11 cellular contexts compared by ENCODE assay signal in the genomic region with DNA sequence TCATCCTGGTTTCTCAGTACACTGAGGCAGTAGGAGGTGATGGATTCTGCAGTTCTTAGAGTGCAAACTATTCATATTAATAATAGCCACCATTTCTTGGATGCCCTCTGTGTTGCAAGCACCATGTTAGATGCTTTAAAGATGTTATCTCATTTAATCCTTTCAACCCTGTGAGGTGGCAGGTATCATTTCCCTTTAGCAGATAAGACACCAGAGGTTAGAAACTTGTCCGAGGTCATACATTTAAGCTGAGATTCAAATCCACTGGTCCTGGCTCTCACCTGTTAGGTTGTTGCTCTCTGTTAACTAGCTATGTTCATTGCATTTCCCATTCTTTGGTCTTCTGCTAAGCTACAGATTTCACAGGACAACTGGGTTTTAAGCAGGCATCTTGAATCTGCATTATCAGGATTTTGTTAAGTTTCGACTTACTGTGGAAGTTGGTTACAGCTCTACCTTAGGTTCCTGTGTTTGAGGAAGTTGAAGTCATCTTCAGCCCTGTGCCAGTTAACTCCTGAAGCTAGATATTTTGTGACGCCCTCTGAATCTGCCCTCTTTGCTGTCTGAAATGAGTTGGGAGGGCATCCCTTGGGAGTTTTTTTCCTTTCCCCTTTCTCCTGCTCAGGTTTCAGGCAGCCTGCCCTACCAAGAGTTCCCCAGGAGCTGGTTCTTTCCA. TPM values are rescaled to one million over a fixed set of nuclear protein-coding genes. Genes with fewer than 3 reads are reported as not detected.
A peak's percentile ranks its signal among the peaks of the same experiment; 100 is the strongest.
DNase-seq lines count a peak whose midpoint lies in the region; ATAC-seq lines count a peak whose summit lies in the region.
"Had no signal": no experiment of that assay in that cellular context is flagged by ENCODE, and none has a peak within 500 bp of the region (broad histone marks: within the 10 kb centered on the region; RNA-seq: fewer than 3 reads in every experiment).

No MANE protein-coding gene starts in this region.

- no peaks in the 10 kb centered on the region for H3K9me3 ChIP-seq in mesenchymal stem cell (ENCODE audit: control insufficient read depth, low read length)

- DNase-seq in activated naive CD4-positive, alpha-beta T cell treated with Interleukin-2 at 50 U/mL for 16 hours: no peak
- DNase-seq in activated T-helper 1 cell treated with anti-CD3 and anti-CD28 coated beads, Interleukin-12 subunit alpha, Interleukin-12 subunit beta, Interleukin-2, Interleukin-4 antibody, amounts not matched to agents 30 ng/mL and 10 ng/mL and 1 ng/mL, durations not matched to agents 14 hours and 24 hours and 36 hours (ENCODE audit: low spot score): no peak
- DNase-seq in mesenchymal stem cell: no peak
- no peak for DNase-seq in stimulated activated naive CD4-positive, alpha-beta T cell treated with Interleukin-2 at 50 U/mL for 16 hours (lab: John Stamatoyannopoulos, UW)
- DNase-seq in G401 (ENCODE audit: low spot score): no peak
- no peak for DNase-seq in DMS53 (lab: John Stamatoyannopoulos, UW)
- DNase-seq: EL; NCI-H510A; stimulated activated CD4-positive, alpha-beta T cell treated with anti-CD3 and anti-CD28 coated beads, Interleukin-2, amount 100 ng/mL, for 24 hours had no signal

- intact Hi-C loops in activated T-helper 1 cell treated with anti-CD3 and anti-CD28 coated beads, Interleukin-12 subunit alpha, Interleukin-12 subunit beta, Interleukin-2, Interleukin-4 antibody, amounts not matched to agents 30 ng/mL and 10 ng/mL and 1 ng/mL, durations not matched to agents 14 hours and 24 hours and 36 hours (cut with micrococcal nuclease): loop anchor here (10.0 kb wide), 4 partner anchors 177 to 1783 kb away; partner anchors contain the start of genes AKAP13, HDGFL3 and ZNF592

- H3K4me2 ChIP-seq in mesenchymal stem cell (ENCODE audit: low read length, poor library complexity, severe bottlenecking): no peak overlapping the region

- H2BK120ac ChIP-seq in mesenchymal stem cell (ENCODE audit: low read depth, low read length): no peak overlapping the region

- no peak overlapping the region for H2AK5ac ChIP-seq in mesenchymal stem cell (ENCODE audit: low read length, severe bottlenecking)

- H3K27ac Mint-ChIP-seq in activated naive CD4-positive, alpha-beta T cell treated with anti-CD3 and anti-CD28 coated beads, Interleukin-2, amount 50 U/mL, for 24 hours: peak overlapping the region; percentile 82
- H3K27ac Mint-ChIP-seq in activated T-helper 1 cell treated with anti-CD3 and anti-CD28 coated beads, Interleukin-12 subunit alpha, Interleukin-12 subunit beta, Interleukin-2, Interleukin-4 antibody, amounts not matched to agents 30 ng/mL and 10 ng/mL and 1 ng/mL, durations not matched to agents 14 hours and 24 hours and 36 hours: peak overlapping the region; percentile 38

- no peak overlapping the region for H2AFZ ChIP-seq in mesenchymal stem cell (ENCODE audit: low read depth, low read length)

- in situ Hi-C loops in G401 (cut with HindIII; ENCODE audit: low sequenced_read_pairs): no loop called here

- H3K79me1 ChIP-seq in mesenchymal stem cell (replicated peaks; ENCODE audit: low read length, poor library complexity, severe bottlenecking): peaks cover 19% of the 10 kb centered on the region

- no peaks in the 10 kb centered on the region for H3K27me3 ChIP-seq in mesenchymal stem cell (ENCODE audit: control insufficient read depth in 1 of 2, insufficient read depth in 1 of 2, low read length in 2 of 2)

- no peak overlapping the region for H2BK5ac ChIP-seq in mesenchymal stem cell (ENCODE audit: low read depth, low read length, poor library complexity, severe bottlenecking)

- H3K4me3 ChIP-seq in mesenchymal stem cell (ENCODE audit: insufficient read depth in 1 of 2, low read depth in 1 of 2, low read length in 2 of 2): no peak overlapping the region

- no peak overlapping the region for H4K91ac ChIP-seq in mesenchymal stem cell (ENCODE audit: low read length)

- H4K8ac ChIP-seq in mesenchymal stem cell (ENCODE audit: low read length): no peak overlapping the region

- peaks cover 90% of the 10 kb centered on the region for H3K4me1 Mint-ChIP-seq in activated naive CD4-positive, alpha-beta T cell treated with anti-CD3 and anti-CD28 coated beads, Interleukin-2, amount 50 U/mL, for 24 hours
- H3K4me1 Mint-ChIP-seq in activated T-helper 1 cell treated with anti-CD3 and anti-CD28 coated beads, Interleukin-12 subunit alpha, Interleukin-12 subunit beta, Interleukin-2, Interleukin-4 antibody, amounts not matched to agents 30 ng/mL and 10 ng/mL and 1 ng/mL, durations not matched to agents 14 hours and 24 hours and 36 hours (ENCODE audit: low read depth): peaks cover 76% of the 10 kb centered on the region

- no peaks in the 10 kb centered on the region for H3K36me3 ChIP-seq in mesenchymal stem cell (ENCODE audit: control insufficient read depth in 1 of 2, insufficient read depth in 2 of 2, low read depth in 1 of 2, low read length in 2 of 2)

- no peaks in the 10 kb centered on the region for H3K27me3 Mint-ChIP-seq in activated naive CD4-positive, alpha-beta T cell treated with anti-CD3 and anti-CD28 coated beads, Interleukin-2, amount 50 U/mL, for 24 hours
- peaks cover 2% of the 10 kb centered on the region for H3K27me3 Mint-ChIP-seq in activated T-helper 1 cell treated with anti-CD3 and anti-CD28 coated beads, Interleukin-12 subunit alpha, Interleukin-12 subunit beta, Interleukin-2, Interleukin-4 antibody, amounts not matched to agents 30 ng/mL and 10 ng/mL and 1 ng/mL, durations not matched to agents 14 hours and 24 hours and 36 hours (ENCODE audit: insufficient read depth)

- H3K27ac ChIP-seq in mesenchymal stem cell (ENCODE audit: low read length, poor library complexity, severe bottlenecking): no peak overlapping the region

- H3K4ac ChIP-seq in mesenchymal stem cell (ENCODE audit: low read depth in 1 of 2, low read length in 2 of 2): no peak overlapping the region

- 97% methylated on average over 3 of the region's 3 CpGs for WGBS in mesenchymal stem cell

- H2BK12ac ChIP-seq in mesenchymal stem cell (ENCODE audit: low read length in 2 of 2): no peak overlapping the region

- peak overlapping the region; percentile 69 for H3K4me3 Mint-ChIP-seq in activated naive CD4-positive, alpha-beta T cell treated with anti-CD3 and anti-CD28 coated beads, Interleukin-2, amount 50 U/mL, for 24 hours
- peak overlapping the region; percentile 54 for H3K4me3 Mint-ChIP-seq in activated T-helper 1 cell treated with anti-CD3 and anti-CD28 coated beads, Interleukin-12 subunit alpha, Interleukin-12 subunit beta, Interleukin-2, Interleukin-4 antibody, amounts not matched to agents 30 ng/mL and 10 ng/mL and 1 ng/mL, durations not matched to agents 14 hours and 24 hours and 36 hours

- peak; percentile 46 for ATAC-seq in HG02852 (IDR thresholded peaks at IDR 0.05; ENCODE audit: unreplicated experiment)

- no peaks in the 10 kb centered on the region for H3K36me3 Mint-ChIP-seq in activated naive CD4-positive, alpha-beta T cell treated with anti-CD3 and anti-CD28 coated beads, Interleukin-2, amount 50 U/mL, for 24 hours
- peaks cover 3% of the 10 kb centered on the region for H3K36me3 Mint-ChIP-seq in activated T-helper 1 cell treated with anti-CD3 and anti-CD28 coated beads, Interleukin-12 subunit alpha, Interleukin-12 subunit beta, Interleukin-2, Interleukin-4 antibody, amounts not matched to agents 30 ng/mL and 10 ng/mL and 1 ng/mL, durations not matched to agents 14 hours and 24 hours and 36 hours (ENCODE audit: low read depth)

- no peak overlapping the region for H3K9ac ChIP-seq in mesenchymal stem cell (ENCODE audit: low read length)

- no peak overlapping the region for H3K14ac ChIP-seq in mesenchymal stem cell (ENCODE audit: low read length in 2 of 2)

- no peak overlapping the region for H2BK15ac ChIP-seq in mesenchymal stem cell (ENCODE audit: low read depth, poor library complexity, severe bottlenecking)

- H3K9me3 Mint-ChIP-seq in activated naive CD4-positive, alpha-beta T cell treated with anti-CD3 and anti-CD28 coated beads, Interleukin-2, amount 50 U/mL, for 24 hours: no peaks in the 10 kb centered on the region
- H3K9me3 Mint-ChIP-seq in activated T-helper 1 cell treated with anti-CD3 and anti-CD28 coated beads, Interleukin-12 subunit alpha, Interleukin-12 subunit beta, Interleukin-2, Interleukin-4 antibody, amounts not matched to agents 30 ng/mL and 10 ng/mL and 1 ng/mL, durations not matched to agents 14 hours and 24 hours and 36 hours: no peaks in the 10 kb centered on the region

- H3K23ac ChIP-seq in mesenchymal stem cell (ENCODE audit: low read length in 2 of 2): no peak overlapping the region

- peaks cover 3% of the 10 kb centered on the region for H3K4me1 ChIP-seq in mesenchymal stem cell (ENCODE audit: control insufficient read depth, insufficient read depth, low read depth, low read length)

- H3K18ac ChIP-seq in mesenchymal stem cell (ENCODE audit: low read depth in 1 of 2, low read length in 2 of 2): no peak overlapping the region

RNA-seq across cellular contexts. Expression of gene PDE8A, which starts 6.4 kb away (rescaled TPM):
- total RNA-seq in activated T-helper 1 cell treated with anti-CD3 and anti-CD28 coated beads, Interleukin-12 subunit alpha, Interleukin-12 subunit beta, Interleukin-2, Interleukin-4 antibody, amounts not matched to agents 30 ng/mL and 10 ng/mL and 1 ng/mL, durations not matched to agents 14 hours and 24 hours and 36 hours: 17.4 and 25.2 TPM in 2 replicates
- polyA plus RNA-seq in mesenchymal stem cell (2013, experiment 1 of 2): 35.2 TPM
- polyA plus RNA-seq in mesenchymal stem cell (2013, experiment 2 of 2): 34.9 TPM
- total RNA-seq in G401 (2014; rRNA removed; shearing (Covaris generic)): 19.9 and 21.4 TPM in 2 replicates
